1 cellular context compared by ENCODE assay signal in the genomic region with DNA sequence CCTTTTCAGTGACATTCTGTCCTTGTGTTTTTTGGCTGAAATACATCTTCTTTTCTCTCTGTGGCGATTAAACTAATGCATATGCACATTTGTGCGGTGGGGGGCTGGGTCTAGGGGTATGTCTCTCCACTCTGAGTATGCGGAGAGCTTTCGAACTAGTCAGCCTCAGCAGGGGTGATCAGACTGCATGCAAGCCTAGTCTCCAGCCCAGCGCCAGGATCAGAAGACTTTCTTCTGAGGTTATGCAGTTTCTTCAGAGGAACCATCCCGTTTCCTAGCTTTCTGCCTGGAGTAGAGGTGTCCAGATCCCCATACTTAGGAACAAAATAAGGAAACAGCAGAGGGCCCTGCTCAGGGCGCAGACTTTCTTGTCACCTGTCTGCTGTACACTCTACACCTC.
TF ChIP-seq lines count a peak whose summit lies in the region.

No MANE protein-coding gene starts in this region.

TF ChIP-seq in WTC11, 78 proteins besides CTCF, POLR2A, EP300 and RAD21 (continued from another document):
- TF ChIP-seq, protein P1, sequence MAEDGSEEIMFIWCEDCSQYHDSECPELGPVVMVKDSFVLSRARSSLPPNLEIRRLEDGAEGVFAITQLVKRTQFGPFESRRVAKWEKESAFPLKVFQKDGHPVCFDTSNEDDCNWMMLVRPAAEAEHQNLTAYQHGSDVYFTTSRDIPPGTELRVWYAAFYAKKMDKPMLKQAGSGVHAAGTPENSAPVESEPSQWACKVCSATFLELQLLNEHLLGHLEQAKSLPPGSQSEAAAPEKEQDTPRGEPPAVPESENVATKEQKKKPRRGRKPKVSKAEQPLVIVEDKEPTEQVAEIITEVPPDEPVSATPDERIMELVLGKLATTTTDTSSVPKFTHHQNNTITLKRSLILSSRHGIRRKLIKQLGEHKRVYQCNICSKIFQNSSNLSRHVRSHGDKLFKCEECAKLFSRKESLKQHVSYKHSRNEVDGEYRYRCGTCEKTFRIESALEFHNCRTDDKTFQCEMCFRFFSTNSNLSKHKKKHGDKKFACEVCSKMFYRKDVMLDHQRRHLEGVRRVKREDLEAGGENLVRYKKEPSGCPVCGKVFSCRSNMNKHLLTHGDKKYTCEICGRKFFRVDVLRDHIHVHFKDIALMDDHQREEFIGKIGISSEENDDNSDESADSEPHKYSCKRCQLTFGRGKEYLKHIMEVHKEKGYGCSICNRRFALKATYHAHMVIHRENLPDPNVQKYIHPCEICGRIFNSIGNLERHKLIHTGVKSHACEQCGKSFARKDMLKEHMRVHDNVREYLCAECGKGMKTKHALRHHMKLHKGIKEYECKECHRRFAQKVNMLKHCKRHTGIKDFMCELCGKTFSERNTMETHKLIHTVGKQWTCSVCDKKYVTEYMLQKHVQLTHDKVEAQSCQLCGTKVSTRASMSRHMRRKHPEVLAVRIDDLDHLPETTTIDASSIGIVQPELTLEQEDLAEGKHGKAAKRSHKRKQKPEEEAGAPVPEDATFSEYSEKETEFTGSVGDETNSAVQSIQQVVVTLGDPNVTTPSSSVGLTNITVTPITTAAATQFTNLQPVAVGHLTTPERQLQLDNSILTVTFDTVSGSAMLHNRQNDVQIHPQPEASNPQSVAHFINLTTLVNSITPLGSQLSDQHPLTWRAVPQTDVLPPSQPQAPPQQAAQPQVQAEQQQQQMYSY (CRISPR knock-in tag; IDR thresholded peaks at IDR 0.05): no peak
- TF ChIP-seq, protein P2, sequence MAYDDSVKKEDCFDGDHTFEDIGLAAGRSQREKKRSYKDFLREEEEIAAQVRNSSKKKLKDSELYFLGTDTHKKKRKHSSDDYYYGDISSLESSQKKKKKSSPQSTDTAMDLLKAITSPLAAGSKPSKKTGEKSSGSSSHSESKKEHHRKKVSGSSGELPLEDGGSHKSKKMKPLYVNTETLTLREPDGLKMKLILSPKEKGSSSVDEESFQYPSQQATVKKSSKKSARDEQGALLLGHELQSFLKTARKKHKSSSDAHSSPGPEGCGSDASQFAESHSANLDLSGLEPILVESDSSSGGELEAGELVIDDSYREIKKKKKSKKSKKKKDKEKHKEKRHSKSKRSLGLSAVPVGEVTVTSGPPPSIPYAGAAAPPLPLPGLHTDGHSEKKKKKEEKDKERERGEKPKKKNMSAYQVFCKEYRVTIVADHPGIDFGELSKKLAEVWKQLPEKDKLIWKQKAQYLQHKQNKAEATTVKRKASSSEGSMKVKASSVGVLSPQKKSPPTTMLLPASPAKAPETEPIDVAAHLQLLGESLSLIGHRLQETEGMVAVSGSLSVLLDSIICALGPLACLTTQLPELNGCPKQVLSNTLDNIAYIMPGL (CRISPR knock-in tag; IDR thresholded peaks at IDR 0.05): no peak
- no peak for TF ChIP-seq SMAD4 (CRISPR knock-in tag; IDR thresholded peaks at IDR 0.05)
- no peak for TF ChIP-seq HMGA2 (CRISPR knock-in tag; IDR thresholded peaks at IDR 0.05)
